ENCODE assay signal across 26 cellular contexts in the genomic region with DNA sequence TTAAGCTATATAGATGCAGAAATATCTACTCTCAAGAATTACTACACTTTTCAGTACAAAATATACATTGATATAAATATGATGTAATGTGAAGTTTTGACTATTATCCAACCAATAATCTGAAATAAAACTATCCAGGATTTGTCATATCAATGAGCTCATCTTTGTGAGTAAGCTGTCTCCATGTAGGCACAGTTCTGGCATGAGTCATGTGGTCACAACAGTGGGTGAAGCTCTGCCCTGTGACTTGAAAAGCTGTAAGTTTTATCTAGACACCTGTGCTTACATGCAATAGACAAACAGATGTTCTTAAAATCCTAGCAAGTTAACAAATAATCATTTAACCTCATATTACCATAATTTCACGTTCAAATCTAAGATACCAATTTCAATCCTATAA.
"Had no signal": no experiment of that assay in that cellular context is flagged by ENCODE, and none has a peak within 500 bp of the region (broad histone marks: within the 10 kb centered on the region; RNA-seq: fewer than 3 reads in every experiment).

No MANE protein-coding gene starts in this region.

- FAIRE-seq: endothelial cell of umbilical vein, kidney had no signal

- DNase-seq: activated CD4-positive, alpha-beta T cell treated with anti-CD3 and anti-CD28 coated beads for 4 hours; activated CD4-positive, alpha-beta T cell treated with anti-CD3 and anti-CD28 coated beads, Interleukin-2, amount 50 U/mL, for 4 hours; activated CD8-positive, alpha-beta memory T cell treated with anti-CD3 and anti-CD28 coated beads for 24 hours; activated effector memory CD4-positive, alpha-beta T cell treated with anti-CD3 and anti-CD28 coated beads, Interleukin-2, amount 50 U/mL, for 16 hours; activated naive CD4-positive, alpha-beta T cell treated with anti-CD3 and anti-CD28 coated beads, Interleukin-2, amount 10 ng/mL, durations not matched to agents 7 days and 5 days; activated naive CD8-positive, alpha-beta T cell treated with anti-CD3 and anti-CD28 coated beads, Interleukin-2, amount 10 ng/mL, durations not matched to agents 7 days and 5 days; activated T-cell treated with anti-CD3 and anti-CD28 coated beads, Interleukin-2, amount 50 U/mL, for 1 hour; caudate nucleus; cortex of kidney; foreskin fibroblast; heart left ventricle; hypothalamus; immature natural killer cell; kidney; midbrain; naive thymus-derived CD4-positive, alpha-beta T cell; ovary; psoas muscle; stimulated activated naive CD4-positive, alpha-beta T cell; T-helper 1 cell had no signal

- H3K4me1 ChIP-seq: ascending aorta, heart left ventricle, psoas muscle, right atrium auricular region, tibial nerve had no signal

- ATAC-seq: esophagus mucosa; heart left ventricle; naive thymus-derived CD4-positive, alpha-beta T cell; psoas muscle had no signal

- H3K9me3 ChIP-seq: ascending aorta, heart left ventricle, ovary, psoas muscle, right atrium auricular region, tibial nerve had no signal

- H3K27ac ChIP-seq: ascending aorta, heart left ventricle, ovary, psoas muscle, right atrium auricular region, tibial nerve, VCaP had no signal

- H3K36me3 ChIP-seq: ascending aorta, heart left ventricle, ovary, right atrium auricular region, tibial nerve had no signal

- H3K27me3 ChIP-seq: ascending aorta, heart left ventricle, ovary, right atrium auricular region, tibial nerve had no signal

- H3K4me3 ChIP-seq: ascending aorta, heart left ventricle, ovary, psoas muscle, right atrium auricular region, tibial nerve had no signal
